13 cellular contexts compared by ENCODE assay signal in the genomic region with DNA sequence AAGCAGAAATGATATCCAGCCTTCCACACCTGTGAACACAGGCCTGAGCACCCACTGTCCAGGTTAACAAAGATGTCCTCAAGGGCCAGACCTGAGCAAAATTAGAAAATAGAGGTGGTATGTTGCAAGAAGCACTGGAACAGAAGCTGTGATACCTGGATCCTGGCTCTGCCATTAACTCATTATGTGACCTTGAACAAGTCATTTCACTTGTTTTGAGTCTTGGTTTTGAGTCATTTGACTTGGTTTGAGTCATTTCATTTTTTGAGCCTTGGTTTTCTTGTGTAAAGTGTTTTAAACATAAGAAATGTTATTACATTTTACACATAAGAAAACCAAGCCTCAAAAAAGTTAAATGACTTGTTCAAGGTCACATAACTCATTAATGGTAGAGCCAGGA.
"Had no signal": no experiment of that assay in that cellular context is flagged by ENCODE, and none has a peak within 500 bp of the region (broad histone marks: within the 10 kb centered on the region; RNA-seq: fewer than 3 reads in every experiment).

No MANE protein-coding gene starts in this region.

- H3K4me3 ChIP-seq: transverse colon, vagina had no signal

- DNase-seq: activated CD4-positive, alpha-beta T cell treated with anti-CD3 and anti-CD28 coated beads, Interleukin-2, amount 50 U/mL, for 1 hour; activated naive CD4-positive, alpha-beta T cell treated with anti-CD3 and anti-CD28 coated beads, Interleukin-2, amount 50 U/mL, for 16 hours; activated T-cell treated with anti-CD3 and anti-CD28 coated beads for 4 hours; endodermal cell; head of caudate nucleus; immature natural killer cell; mesendoderm; stimulated activated CD4-positive, alpha-beta T cell treated with anti-CD3 and anti-CD28 coated beads, Interleukin-4, amount 100 ng/mL, for 1 hour; stimulated activated naive CD4-positive, alpha-beta T cell; transverse colon had no signal

- ATAC-seq: activated CD4-positive, CD25-positive, alpha-beta regulatory T cell treated with anti-CD3 and anti-CD28 coated beads, Interleukin-2, amount 50 U/mL, for 24 hours; natural killer cell treated with Interleukin-12 subunit alpha and Interleukin-12 subunit beta and Interleukin-15 and Interleukin-18, amount 100 ng/mL, for 72 hours had no signal
